14 cellular contexts compared by ENCODE assay signal in the genomic region with DNA sequence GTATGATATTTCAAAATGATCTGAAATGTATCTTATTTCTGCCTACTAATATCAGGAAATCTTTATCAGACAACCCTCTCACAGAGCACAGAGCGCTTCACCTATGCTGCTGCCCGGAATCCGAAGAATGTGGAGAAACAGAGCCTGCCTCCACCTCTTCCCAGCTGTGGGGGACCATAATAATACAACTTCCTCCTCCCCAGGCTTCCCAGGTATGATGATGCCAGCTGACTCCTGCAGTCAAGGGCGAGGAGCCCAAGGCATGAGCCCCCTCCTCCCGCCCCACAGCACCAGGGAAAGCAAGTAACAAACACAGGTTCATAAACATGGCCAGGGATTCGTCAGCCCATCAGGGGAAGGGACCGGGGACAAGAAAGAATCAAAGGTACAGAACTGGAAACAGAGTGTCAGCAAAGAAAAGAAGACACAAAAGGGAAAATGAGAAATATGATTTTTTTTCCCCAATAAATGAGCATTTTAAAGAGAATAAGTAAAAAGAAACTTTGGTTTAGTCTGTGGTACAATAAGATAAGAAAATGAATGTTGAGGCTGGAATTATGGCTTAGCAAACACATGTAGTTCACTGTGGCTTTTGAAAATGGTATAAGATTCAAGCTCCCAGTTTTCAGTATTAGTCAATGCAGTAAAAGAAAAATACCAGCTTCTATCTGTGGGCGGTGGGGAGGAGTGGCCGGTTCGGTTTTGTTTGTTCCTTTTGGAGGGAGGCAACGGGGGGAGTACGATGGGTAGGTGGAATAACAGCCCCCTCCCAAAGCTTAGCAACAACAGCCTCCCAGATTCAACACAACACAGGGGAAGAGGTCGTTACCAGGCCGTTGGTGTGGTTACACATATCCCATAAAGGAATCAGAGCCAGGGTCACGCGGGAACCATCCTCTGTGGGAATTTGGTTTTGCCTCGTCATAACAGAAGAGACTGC.
DNase-seq lines count a peak whose midpoint lies in the region; ATAC-seq and TF ChIP-seq lines count a peak whose summit lies in the region.
"Had no signal": no experiment of that assay in that cellular context is flagged by ENCODE, and none has a peak within 500 bp of the region (broad histone marks: within the 10 kb centered on the region; RNA-seq: fewer than 3 reads in every experiment).

No MANE protein-coding gene starts in this region.

- H3K4me2 ChIP-seq in mesendoderm (ENCODE audit: low read length) (no peak overlapping the region), Karpas-422 (ENCODE audit: low read depth, low read length, poor library complexity, severe bottlenecking) (no peak overlapping the region)
- H3K4me2 ChIP-seq: BLaER1 treated with 17β-estradiol and CSF1 and Interleukin-3, amounts not matched to agents 10 nM and 100 nM; SK-N-SH had no signal

- POLR2A ChIA-PET in CD8-positive, alpha-beta T cell (lab: Charles Lee): no interaction called here

- no peak overlapping the region for H2BK5ac ChIP-seq in mesendoderm (ENCODE audit: low read length)

- H3K4me1 Mint-ChIP-seq in brain: peaks cover 47% of the 10 kb centered on the region
- H3K4me1 Mint-ChIP-seq in CD8-positive, alpha-beta T cell (ENCODE audit: low read depth): peaks cover 5% of the 10 kb centered on the region

- no peak overlapping the region for H4K5ac ChIP-seq in mesendoderm (ENCODE audit: low read length)

- H2AK5ac ChIP-seq in mesendoderm (ENCODE audit: low read length): no peak overlapping the region

- peak; percentile 3 for DNase-seq in stimulated activated naive CD4-positive, alpha-beta T cell treated with Interleukin-2 at 50 U/mL for 16 hours (lab: John Stamatoyannopoulos, UW)
- DNase-seq in stimulated activated naive CD4-positive, alpha-beta T cell (lab: John Stamatoyannopoulos, UW): no peak
- DNase-seq in mesendoderm (peak; percentile 88), Karpas-422 (no peak), activated gamma-delta T cell (lab: John Stamatoyannopoulos, UW) (no peak), NCI-H1048 (lab: John Stamatoyannopoulos, UW) (no peak)
- DNase-seq in CD8-positive, alpha-beta T cell: no peak
- DNase-seq: cerebellar nuclear complex, mammary epithelial cell, NCI-H1092 treated with DMSO at 0.1 percent for 48 hours, SK-N-SH had no signal

- no peaks in the 10 kb centered on the region for H3K27me3 Mint-ChIP-seq in brain
- H3K27me3 Mint-ChIP-seq in CD8-positive, alpha-beta T cell (ENCODE audit: low read depth): no peaks in the 10 kb centered on the region

- H3K9me2 ChIP-seq in Karpas-422 (replicated peaks; ENCODE audit: insufficient read depth, low read length): no peaks in the 10 kb centered on the region
- H3K9me2 ChIP-seq: SK-N-SH had no signal

- H3K4me3 ChIP-seq in mesendoderm (ENCODE audit: low read length) (no peak overlapping the region), Karpas-422 (ENCODE audit: low read length) (no peak overlapping the region)
- no peak overlapping the region for H3K4me3 ChIP-seq in CD8-positive, alpha-beta T cell (ENCODE audit: low read depth, low read length)
- H3K4me3 ChIP-seq: BLaER1 treated with 17β-estradiol and CSF1 and Interleukin-3, amounts not matched to agents 10 nM and 100 nM; gastroesophageal sphincter had no signal

- H3K9me3 Mint-ChIP-seq in brain: no peaks in the 10 kb centered on the region
- H3K9me3 Mint-ChIP-seq in CD8-positive, alpha-beta T cell: no peaks in the 10 kb centered on the region

- H3K27me3 ChIP-seq in mesendoderm (ENCODE audit: insufficient read depth, low read length, poor library complexity): no peaks in the 10 kb centered on the region
- H3K27me3 ChIP-seq in Karpas-422 (ENCODE audit: low read length): no peaks in the 10 kb centered on the region
- H3K27me3 ChIP-seq in CD8-positive, alpha-beta T cell (ENCODE audit: insufficient read depth, low read length): no peaks in the 10 kb centered on the region
- H3K27me3 ChIP-seq: BLaER1 treated with 17β-estradiol and CSF1 and Interleukin-3, amounts not matched to agents 10 nM and 100 nM; gastroesophageal sphincter had no signal

- no peak overlapping the region for H4K8ac ChIP-seq in mesendoderm (ENCODE audit: low read depth, low read length)

- intact Hi-C loops in CD8-positive, alpha-beta T cell (cut with DNase I, micrococcal nuclease): loop anchor here in 1 of 2 experiments (10.0 kb wide), 1 partner anchor 228 kb away; no protein-coding TSS in a partner anchor

- H3K27ac Mint-ChIP-seq in brain: peak overlapping the region; percentile 38 to 83 (median 60)
- H3K27ac Mint-ChIP-seq in CD8-positive, alpha-beta T cell: no peak overlapping the region

- no peak overlapping the region for H2BK120ac ChIP-seq in mesendoderm (ENCODE audit: low read depth, low read length)

- no peak overlapping the region for H2AFZ ChIP-seq in Karpas-422 (ENCODE audit: low read length)

- CTCF ChIA-PET in CD8-positive, alpha-beta T cell (lab: Charles Lee): interaction anchor here (1.3 to 1.4 kb wide), 2 partner anchors 12 to 21 kb away, joined by 4 to 5 read pairs; no protein-coding TSS in a partner anchor

- H3K36me3 Mint-ChIP-seq in brain: peaks cover 11% of the 10 kb centered on the region
- H3K36me3 Mint-ChIP-seq in CD8-positive, alpha-beta T cell: peaks cover 65% of the 10 kb centered on the region

- peak overlapping the region; percentile 29 for H3K56ac ChIP-seq in mesendoderm (ENCODE audit: low read length)

- H3K4ac ChIP-seq in mesendoderm (ENCODE audit: low read depth, low read length): peak overlapping the region; percentile 48

- TF ChIP-seq CTCF in brain (conservative IDR thresholded peaks at IDR 0.05): no peak
- TF ChIP-seq CTCF in CD8-positive, alpha-beta T cell (IDR thresholded peaks at IDR 0.05): no peak

- H3K27ac ChIP-seq in mesendoderm (ENCODE audit: low read depth, low read length): no peak overlapping the region
- H3K27ac ChIP-seq in Karpas-422 (ENCODE audit: low read length): no peak overlapping the region
- no peak overlapping the region for H3K27ac ChIP-seq in CD8-positive, alpha-beta T cell (ENCODE audit: low read depth, low read length)
- H3K27ac ChIP-seq: BLaER1 treated with 17β-estradiol and CSF1 and Interleukin-3, amounts not matched to agents 10 nM and 100 nM; gastroesophageal sphincter had no signal

- H3K36me3 ChIP-seq in mesendoderm (ENCODE audit: control insufficient read depth, insufficient read depth, low read length) (no peaks in the 10 kb centered on the region), Karpas-422 (ENCODE audit: insufficient read depth, low read length) (peaks cover 26% of the 10 kb centered on the region; the same call in 1 of the 2 replicates)
- H3K36me3 ChIP-seq in CD8-positive, alpha-beta T cell (ENCODE audit: insufficient read depth, low read length): peaks cover 5% of the 10 kb centered on the region

- peak overlapping the region in 3 of 5 experiments; percentile 8 to 59 (median 33) for H3K4me3 Mint-ChIP-seq in brain
- no peak overlapping the region for H3K4me3 Mint-ChIP-seq in CD8-positive, alpha-beta T cell

- ATAC-seq in CD8-positive, alpha-beta T cell: no peak
- ATAC-seq: gastroesophageal sphincter had no signal

- H3K9ac ChIP-seq in mesendoderm (ENCODE audit: low read length): no peak overlapping the region
- no peak overlapping the region for H3K9ac ChIP-seq in Karpas-422 (ENCODE audit: low read length)
- H3K9ac ChIP-seq: BLaER1 treated with 17β-estradiol and CSF1 and Interleukin-3, amounts not matched to agents 10 nM and 100 nM; SK-N-SH had no signal

- H2BK15ac ChIP-seq in mesendoderm (replicated peaks; ENCODE audit: low read depth): no peak overlapping the region

- no peak overlapping the region for H3K18ac ChIP-seq in mesendoderm (ENCODE audit: low read length)

- H3K79me1 ChIP-seq in mesendoderm (ENCODE audit: low read length): no peaks in the 10 kb centered on the region

- no peak overlapping the region for H3K23ac ChIP-seq in mesendoderm (ENCODE audit: low read length)

- no peaks in the 10 kb centered on the region for H3K9me3 ChIP-seq in Karpas-422 (ENCODE audit: low read length)
- no peaks in the 10 kb centered on the region for H3K9me3 ChIP-seq in CD8-positive, alpha-beta T cell (ENCODE audit: low read length)
- H3K9me3 ChIP-seq: BLaER1 treated with 17β-estradiol and CSF1 and Interleukin-3, amounts not matched to agents 10 nM and 100 nM; gastroesophageal sphincter; SK-N-SH had no signal

- no peaks in the 10 kb centered on the region for H3K4me1 ChIP-seq in mesendoderm (ENCODE audit: control insufficient read depth, low read depth, low read length)
- peaks cover 38% of the 10 kb centered on the region for H3K4me1 ChIP-seq in Karpas-422 (ENCODE audit: low read length)
- no peaks in the 10 kb centered on the region for H3K4me1 ChIP-seq in CD8-positive, alpha-beta T cell (ENCODE audit: insufficient read depth, low read length)

- no CpG with 5 or more reads among the region's 17 CpGs for WGBS in mesendoderm (ENCODE audit: extremely low coverage, insufficient coverage, low lambda C conversion rate)

- H4K20me1 ChIP-seq in Karpas-422 (ENCODE audit: insufficient read depth, low read depth, low read length): no peaks in the 10 kb centered on the region; the same call in 1 of the 2 replicates

- H3K79me2 ChIP-seq in mesendoderm (ENCODE audit: control insufficient read depth, insufficient read depth, low read length) (no peaks in the 10 kb centered on the region), Karpas-422 (ENCODE audit: low read length) (peaks cover 77% of the 10 kb centered on the region)

Comparison
In these comparisons a context has a peak if more than half of its experiments do, and no peak if none do; other contexts are left out.
1. DNase-seq: peak in stimulated activated naive CD4-positive, alpha-beta T cell treated with Interleukin-2 at 50 U/mL for 16 hours (single experiment) and mesendoderm (single experiment); none in stimulated activated naive CD4-positive, alpha-beta T cell (0 of 6), Karpas-422 (single experiment), activated gamma-delta T cell (single experiment), NCI-H1048 (single experiment) and CD8-positive, alpha-beta T cell (0 of 7).